In the genomic region with DNA sequence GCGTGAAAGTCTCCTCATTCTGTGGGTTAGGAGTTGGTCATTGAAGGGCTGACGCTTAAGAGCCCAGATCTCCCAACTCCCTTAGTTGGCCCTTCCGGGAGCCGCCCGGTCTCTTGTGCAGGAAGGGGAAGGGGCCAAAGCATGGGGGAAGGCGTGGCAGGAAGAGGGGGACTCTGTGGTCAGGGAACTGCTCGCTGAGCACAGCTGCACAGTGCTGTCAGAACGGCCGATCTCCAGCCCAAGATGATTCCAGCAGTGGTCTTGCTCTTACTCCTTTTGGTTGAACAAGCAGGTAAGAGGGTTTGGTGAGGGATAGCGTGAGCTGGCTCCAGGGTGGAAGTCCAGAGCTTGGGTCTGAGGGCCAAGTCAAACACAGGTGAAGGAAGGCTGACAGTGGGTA, we compare ENCODE assay signal across 10 cellular contexts. TPM values are rescaled to one million over a fixed set of nuclear protein-coding genes. Genes with fewer than 3 reads are reported as not detected.
DNase-seq lines count a peak whose midpoint lies in the region; ATAC-seq and TF ChIP-seq lines count a peak whose summit lies in the region.
"Had no signal": no experiment of that assay in that cellular context is flagged by ENCODE, and none has a peak within 500 bp of the region (broad histone marks: within the 10 kb centered on the region; RNA-seq: fewer than 3 reads in every experiment).

A gene (plus strand): TSS at position 217 of the 400 bp plus-strand sequence. CDS start 27 bp downstream, at position 244.

- peaks cover 53% of the 10 kb centered on the region for H3K4me1 ChIP-seq in BLaER1
- H3K4me1 ChIP-seq in esophagus (ENCODE audit: control insufficient read depth in 2 of 2, insufficient read depth in 2 of 2, low read length in 1 of 2), result no peaks in the 10 kb centered on the region

- H3K36me3 ChIP-seq in BLaER1 (peaks cover 47% of the 10 kb centered on the region), esophagus (ENCODE audit: control insufficient read depth in 2 of 2, insufficient read depth in 2 of 2, low read length in 1 of 2) (peaks cover 8 to 32% of the 10 kb centered on the region in 2 donors)

- H3K27me3 ChIP-seq in BLaER1 (peaks cover 31% of the 10 kb centered on the region), esophagus (ENCODE audit: control insufficient read depth in 1 of 2, insufficient read depth in 2 of 2, low read length in 2 of 2) (no peaks in the 10 kb centered on the region)

- no peak within 1 kb of the TSS for H3K27ac ChIP-seq in BLaER1
- H3K27ac ChIP-seq in esophagus (ENCODE audit: low read depth in 2 of 2, low read length in 1 of 2), result no peak within 1 kb of the TSS
- H3K27ac ChIP-seq: WERI-Rb-1 had no signal

- no peaks in the 10 kb centered on the region for H3K9me3 ChIP-seq in BLaER1
- H3K9me3 ChIP-seq in esophagus (ENCODE audit: control insufficient read depth in 2 of 2, insufficient read depth in 1 of 2, low read depth in 1 of 2, low read length in 1 of 2), result no peaks in the 10 kb centered on the region

- peak; percentile 62 to 72 for DNase-seq in NOMO-1 (lab: John Stamatoyannopoulos, UW; ENCODE audit: unreplicated experiment in 2 of 2)
- DNase-seq in omental fat pad (ENCODE audit: low spot score), result no peak
- no peak for DNase-seq in KG1 (lab: John Stamatoyannopoulos, UW)
- no peak for DNase-seq in HK-2 (ENCODE audit: unreplicated experiment)
- DNase-seq in NCI-H2171 treated with DMSO at 0.1 percent for 48 hours (lab: John Stamatoyannopoulos, UW), result no peak
- DNase-seq in NCI-H1048 (lab: John Stamatoyannopoulos, UW), result no peak
- DNase-seq: stimulated activated CD4-positive, alpha-beta T cell treated with anti-CD3 and anti-CD28 coated beads, Interleukin-2, amount 100 ng/mL, for 48 hours; WERI-Rb-1 had no signal

- H4K20me1 ChIP-seq in BLaER1, result peaks cover 52% of the 10 kb centered on the region

- peak; percentile 11 for ATAC-seq in omental fat pad (ENCODE audit: low FRiP score)

- H3K9ac ChIP-seq in BLaER1, result no peak within 1 kb of the TSS

- 76 to 78% methylated on average over 10 of the region's 10 CpGs for whole genome bisulfite sequencing in esophagus, 2 donors

- H3K4me3 ChIP-seq in BLaER1 (peak within 1 kb of the TSS; percentile 27; the same call in 1 of the 2 replicates), esophagus (ENCODE audit: low read depth in 1 of 2, low read length in 2 of 2) (no peak within 1 kb of the TSS)

- TF ChIP-seq CTCF in omental fat pad (IDR thresholded peaks at IDR 0.05), result no peak

- H3K4me2 ChIP-seq in BLaER1, result peak within 1 kb of the TSS; percentile 71

RNA-seq across cellular contexts. Expression of the gene that starts here (rescaled TPM):
- polyA plus RNA-seq in esophagus, result 10 to 100 TPM; 10.0 to 14.0 TPM
- 100 to 1,000 TPM in 3 of 4 donors, 10 to 100 TPM in 1; 96.3 to 346 (median 179) TPM for total RNA-seq in omental fat pad

Comparison
In these comparisons a context has a peak if more than half of its experiments do, and no peak if none do; other contexts are left out.
1. DNase-seq: peak in NOMO-1 (2 of 2); none in omental fat pad (single experiment), KG1 (single experiment), HK-2 (single experiment), NCI-H2171 treated with DMSO at 0.1 percent for 48 hours (single experiment) and NCI-H1048 (single experiment).